1 cellular context compared by ENCODE assay signal in the genomic region with DNA sequence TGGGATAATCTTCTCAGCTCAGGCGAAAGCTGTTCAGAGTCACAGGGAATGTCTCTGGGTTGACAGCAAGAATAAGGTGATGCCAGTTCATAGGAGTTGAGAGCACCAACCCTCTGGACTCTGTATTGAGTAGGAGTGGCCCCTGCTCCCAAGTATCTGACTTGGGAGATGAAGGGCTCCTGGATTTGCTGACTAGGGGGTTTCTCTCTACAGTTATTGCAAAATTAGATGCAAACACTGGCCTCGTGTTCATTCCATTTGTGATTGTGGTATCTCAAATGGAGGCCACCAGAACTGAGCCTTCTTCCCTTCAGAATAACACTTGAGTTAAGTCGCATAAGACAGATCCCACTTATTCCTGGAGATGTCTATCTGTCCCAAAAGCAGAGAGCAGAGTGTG.
TF ChIP-seq lines count a peak whose summit lies in the region.

No MANE protein-coding gene starts in this region.

TF ChIP-seq in K562, 482 proteins besides CTCF, POLR2A, EP300 and RAD21 (continued from another document):
- TF ChIP-seq, protein P1, sequence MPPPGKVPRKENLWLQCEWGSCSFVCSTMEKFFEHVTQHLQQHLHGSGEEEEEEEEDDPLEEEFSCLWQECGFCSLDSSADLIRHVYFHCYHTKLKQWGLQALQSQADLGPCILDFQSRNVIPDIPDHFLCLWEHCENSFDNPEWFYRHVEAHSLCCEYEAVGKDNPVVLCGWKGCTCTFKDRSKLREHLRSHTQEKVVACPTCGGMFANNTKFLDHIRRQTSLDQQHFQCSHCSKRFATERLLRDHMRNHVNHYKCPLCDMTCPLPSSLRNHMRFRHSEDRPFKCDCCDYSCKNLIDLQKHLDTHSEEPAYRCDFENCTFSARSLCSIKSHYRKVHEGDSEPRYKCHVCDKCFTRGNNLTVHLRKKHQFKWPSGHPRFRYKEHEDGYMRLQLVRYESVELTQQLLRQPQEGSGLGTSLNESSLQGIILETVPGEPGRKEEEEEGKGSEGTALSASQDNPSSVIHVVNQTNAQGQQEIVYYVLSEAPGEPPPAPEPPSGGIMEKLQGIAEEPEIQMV (tag; conservative IDR thresholded peaks at IDR 0.05; ENCODE audit: low read depth): no peak
- no peak for TF ChIP-seq ZNF41 (CRISPR knock-in tag; conservative IDR thresholded peaks at IDR 0.05)
- TF ChIP-seq C11orf30 (IDR thresholded peaks at IDR 0.05; ENCODE audit: low read depth): peak; percentile 31; the same call in 1 of the 2 replicates
- TF ChIP-seq, protein P2, sequence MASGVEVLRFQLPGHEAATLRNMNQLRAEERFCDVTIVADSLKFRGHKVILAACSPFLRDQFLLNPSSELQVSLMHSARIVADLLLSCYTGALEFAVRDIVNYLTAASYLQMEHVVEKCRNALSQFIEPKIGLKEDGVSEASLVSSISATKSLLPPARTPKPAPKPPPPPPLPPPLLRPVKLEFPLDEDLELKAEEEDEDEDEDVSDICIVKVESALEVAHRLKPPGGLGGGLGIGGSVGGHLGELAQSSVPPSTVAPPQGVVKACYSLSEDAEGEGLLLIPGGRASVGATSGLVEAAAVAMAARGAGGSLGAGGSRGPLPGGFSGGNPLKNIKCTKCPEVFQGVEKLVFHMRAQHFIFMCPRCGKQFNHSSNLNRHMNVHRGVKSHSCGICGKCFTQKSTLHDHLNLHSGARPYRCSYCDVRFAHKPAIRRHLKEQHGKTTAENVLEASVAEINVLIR (CRISPR knock-in tag; IDR thresholded peaks at IDR 0.05): no peak
- TF ChIP-seq YBX1 (IDR thresholded peaks at IDR 0.05): no peak
- no peak for TF ChIP-seq ARHGAP35 (IDR thresholded peaks at IDR 0.05; ENCODE audit: partially characterized antibody)
- TF ChIP-seq MAFK (IDR thresholded peaks at IDR 0.05; ENCODE audit: low read length): peak; percentile 55
- TF ChIP-seq GTF2E2 (tag; IDR thresholded peaks at IDR 0.05): no peak
- TF ChIP-seq MAFF (IDR thresholded peaks at IDR 0.05; ENCODE audit: low read length): peak; percentile 56
